Comparison of ENCODE assay signal across 9 cellular contexts in genomic region chr14:21509432-21510143, GRCh38. TPM values are rescaled to one million over a fixed set of nuclear protein-coding genes. Genes with fewer than 3 reads are reported as not detected.
DNase-seq lines count a peak whose midpoint lies in the region; ATAC-seq and TF ChIP-seq lines count a peak whose summit lies in the region.
"Had no signal": no experiment of that assay in that cellular context is flagged by ENCODE, and none has a peak within 500 bp of the region (broad histone marks: within the 10 kb centered on the region; RNA-seq: fewer than 3 reads in every experiment).

No MANE protein-coding gene starts in this region.

- H3K4me3 Mint-ChIP-seq in activated CD4-positive, alpha-beta T cell treated with anti-CD3 and anti-CD28 coated beads for 36 hours: peak overlapping the region; percentile 97

- intact Hi-C loops in activated CD4-positive, alpha-beta T cell treated with anti-CD3 and anti-CD28 coated beads for 36 hours (cut with DNase I, micrococcal nuclease): loop anchor here (2.0 to 5.0 kb wide), 2 partner anchors 17 to 1258 kb away; partner anchors contain the start of genes OXA1L (in 1 of the 2) and SALL2 (in 1 of the 2)

- peak overlapping the region in 2 of 3 donors; percentile 94 to 96 for H3K9ac ChIP-seq in skeletal muscle tissue (ENCODE audit: low read depth in 1 of 3, low read length in 3 of 3)

- ATAC-seq in activated CD4-positive, alpha-beta T cell treated with anti-CD3 and anti-CD28 coated beads for 36 hours: no peak

- no peaks in the 10 kb centered on the region for H3K9me3 ChIP-seq in SJSA1 (replicated peaks)
- H3K9me3 ChIP-seq in skeletal muscle tissue (ENCODE audit: control insufficient read depth in 3 of 3, low read length in 3 of 3): no peaks in the 10 kb centered on the region

- no peak for DNase-seq in activated CD4-positive, alpha-beta T cell treated with anti-CD3 and anti-CD28 coated beads for 36 hours
- no peak for DNase-seq in activated CD4-positive, alpha-beta T cell treated with anti-CD3 and anti-CD28 coated beads for 48 hours
- DNase-seq in SJSA1 (ENCODE audit: low read depth in 1 of 2, low spot score in 2 of 2) (no peak), fibroblast of villous mesenchyme (ENCODE audit: low read depth) (no peak), cerebellar cortex (ENCODE audit: low spot score) (no peak), midbrain (lab: John Stamatoyannopoulos, UW) (no peak), ureter (ENCODE audit: low spot score) (no peak)
- DNase-seq: NCI-H1694 had no signal

- H3K4me3 ChIP-seq in SJSA1 (peak overlapping the region; percentile 74), fibroblast of villous mesenchyme (ENCODE audit: low read depth, low read length) (peak overlapping the region; percentile 89), skeletal muscle tissue (ENCODE audit: low read length in 3 of 3) (peak overlapping the region; percentile 92 to 99 (median 96))

- H3K36me3 ChIP-seq in SJSA1: peaks cover 34% of the 10 kb centered on the region
- H3K36me3 ChIP-seq in skeletal muscle tissue (ENCODE audit: control insufficient read depth in 3 of 3, insufficient read depth in 3 of 3, low read length in 3 of 3): peaks cover 4 to 6% (median 5%) of the 10 kb centered on the region in 3 donors

- peak overlapping the region; percentile 96 for H3K27ac Mint-ChIP-seq in activated CD4-positive, alpha-beta T cell treated with anti-CD3 and anti-CD28 coated beads for 36 hours

- H3K27me3 ChIP-seq in SJSA1 (replicated peaks): 0 out of 2 replicates have a peak, but pooled peaks cover 3% of the 10 kb centered on the region
- H3K27me3 ChIP-seq in skeletal muscle tissue (ENCODE audit: control insufficient read depth in 3 of 3, insufficient read depth in 3 of 3, low read length in 3 of 3): no peaks in the 10 kb centered on the region

- peaks cover 41% of the 10 kb centered on the region for H3K36me3 Mint-ChIP-seq in activated CD4-positive, alpha-beta T cell treated with anti-CD3 and anti-CD28 coated beads for 36 hours (ENCODE audit: low read depth)

- TF ChIP-seq CTCF in fibroblast of villous mesenchyme (IDR thresholded peaks at IDR 0.05; ENCODE audit: insufficient read depth, low read depth, low read length): no peak

- H3K4me1 ChIP-seq in SJSA1 (replicated peaks) (peaks cover 5% of the 10 kb centered on the region), skeletal muscle tissue (ENCODE audit: control insufficient read depth in 3 of 3, insufficient read depth in 3 of 3, low read length in 3 of 3) (peaks cover 10 to 21% (median 11%) of the 10 kb centered on the region in 3 donors)

- peaks cover 53% of the 10 kb centered on the region for H3K4me1 Mint-ChIP-seq in activated CD4-positive, alpha-beta T cell treated with anti-CD3 and anti-CD28 coated beads for 36 hours

- no peaks in the 10 kb centered on the region for H3K27me3 Mint-ChIP-seq in activated CD4-positive, alpha-beta T cell treated with anti-CD3 and anti-CD28 coated beads for 36 hours

- CTCF ChIA-PET in activated CD4-positive, alpha-beta T cell treated with anti-CD3 and anti-CD28 coated beads for 36 hours (lab: Charles Lee): interaction anchor here (0.7 to 8.0 kb wide), 4 partner anchors 11 to 35 kb away, joined by 3 to 67 read pairs (median 10); partner anchors contain the start of genes RAB2B and TOX4

- POLR2A ChIA-PET in activated CD4-positive, alpha-beta T cell treated with anti-CD3 and anti-CD28 coated beads for 36 hours (lab: Charles Lee): interaction anchor here (0.7 to 2.4 kb wide), 2 partner anchors 25 to 32 kb away, joined by 3 to 15 read pairs; partner anchors contain the start of genes RAB2B and TOX4

- H3K27ac ChIP-seq in SJSA1 (no peak overlapping the region), skeletal muscle tissue (ENCODE audit: low read depth, low read length) (no peak overlapping the region)

- H3K9me3 Mint-ChIP-seq in activated CD4-positive, alpha-beta T cell treated with anti-CD3 and anti-CD28 coated beads for 36 hours (ENCODE audit: low read depth): no peaks in the 10 kb centered on the region

RNA-seq across cellular contexts. Expression of gene METTL3, which starts 1.6 kb away (rescaled TPM):
- 10 to 100 TPM; 64.0 to 67.4 TPM for total RNA-seq in activated CD4-positive, alpha-beta T cell treated with anti-CD3 and anti-CD28 coated beads for 36 hours
- total RNA-seq in SJSA1 (2014; rRNA removed; shearing (Covaris generic)): 39.8 and 51.8 TPM in 2 replicates
- 35.1 and 51.8 TPM in 2 replicates for total RNA-seq in fibroblast of villous mesenchyme
- total RNA-seq in skeletal muscle tissue: 73.6 TPM
- total RNA-seq in ureter: 63.3 TPM

RNA-seq across cellular contexts. Expression of gene SALL2, which starts 16.6 kb away (rescaled TPM):
- total RNA-seq in activated CD4-positive, alpha-beta T cell treated with anti-CD3 and anti-CD28 coated beads for 36 hours: 1 to 10 TPM; 5.5 to 6.3 TPM
- 0.09 and 0.21 TPM in 2 replicates for total RNA-seq in SJSA1 (2014; rRNA removed; shearing (Covaris generic))
- 3.2 and 3.9 TPM in 2 replicates for total RNA-seq in fibroblast of villous mesenchyme
- total RNA-seq in skeletal muscle tissue: 5.2 TPM
- total RNA-seq in ureter: 12.8 TPM

RNA-seq across cellular contexts. Expression of gene TOX4, which starts 32.6 kb away (rescaled TPM):
- total RNA-seq in activated CD4-positive, alpha-beta T cell treated with anti-CD3 and anti-CD28 coated beads for 36 hours: 10 to 100 TPM; 79.5 to 85.6 TPM
- 18.1 and 23.2 TPM in 2 replicates for total RNA-seq in SJSA1 (2014; rRNA removed; shearing (Covaris generic))
- total RNA-seq in fibroblast of villous mesenchyme: 26.4 and 39.3 TPM in 2 replicates
- 18.8 TPM for total RNA-seq in skeletal muscle tissue
- 77.7 TPM for total RNA-seq in ureter

RNA-seq across cellular contexts. Expression of gene RAB2B, which starts 32.8 kb away (rescaled TPM):
- 10 to 100 TPM; 21.2 to 22.0 TPM for total RNA-seq in activated CD4-positive, alpha-beta T cell treated with anti-CD3 and anti-CD28 coated beads for 36 hours
- 15.4 and 28.3 TPM in 2 replicates for total RNA-seq in SJSA1 (2014; rRNA removed; shearing (Covaris generic))
- total RNA-seq in fibroblast of villous mesenchyme (22.9 and 41.0 TPM in 2 replicates), skeletal muscle tissue (45.4 TPM), ureter (33.6 TPM)

RNA-seq across cellular contexts. Expression of gene CHD8, which starts 53.7 kb away (rescaled TPM):
- 100 to 1,000 TPM in 1 of 2 experiments, 10 to 100 TPM in 1; 84.3 to 104 TPM for total RNA-seq in activated CD4-positive, alpha-beta T cell treated with anti-CD3 and anti-CD28 coated beads for 36 hours
- total RNA-seq in SJSA1 (2014; rRNA removed; shearing (Covaris generic)): 23.7 and 41.0 TPM in 2 replicates
- 59.3 and 85.1 TPM in 2 replicates for total RNA-seq in fibroblast of villous mesenchyme
- total RNA-seq in skeletal muscle tissue: 48.0 TPM
- total RNA-seq in ureter: 116 TPM
